8 cellular contexts compared by ENCODE assay signal in genomic region chr1:2174348-2175054, GRCh38. TPM values are rescaled to one million over a fixed set of nuclear protein-coding genes. Genes with fewer than 3 reads are reported as not detected.
DNase-seq lines count a peak whose midpoint lies in the region; ATAC-seq and TF ChIP-seq lines count a peak whose summit lies in the region.

No MANE protein-coding gene starts in this region.

- peak overlapping the region; percentile 11 for H3K56ac ChIP-seq in mesendoderm (ENCODE audit: low read length)

- H4K8ac ChIP-seq in mesendoderm (ENCODE audit: low read depth, low read length): no peak overlapping the region

- H3K79me2 ChIP-seq in mesendoderm (ENCODE audit: control insufficient read depth, insufficient read depth, low read length): no peaks in the 10 kb centered on the region

- WGBS in mesendoderm (ENCODE audit: extremely low coverage, insufficient coverage, low lambda C conversion rate): no CpG with 5 or more reads among the region's 31 CpGs

- no peak for ATAC-seq in HG02610 (IDR thresholded peaks at IDR 0.05; ENCODE audit: unreplicated experiment)

- H3K4ac ChIP-seq in mesendoderm (ENCODE audit: low read depth, low read length): no peak overlapping the region

- no peak for DNase-seq in GM06990 (ENCODE audit: extremely low read depth, insufficient read length)
- DNase-seq in NCI-H2029 treated with DMSO at 0.1 percent for 48 hours (lab: John Stamatoyannopoulos, UW): peak; percentile 1
- peak; percentile 60 for DNase-seq in activated CD4-positive, alpha-beta T cell treated with anti-CD3 and anti-CD28 coated beads for 48 hours
- peak; percentile 72 for DNase-seq in endothelial cell (ENCODE audit: low spot score)
- peak; percentile 85 for DNase-seq in mesendoderm
- DNase-seq in tibial artery: peak; percentile 64 to 80

- H4K5ac ChIP-seq in mesendoderm (ENCODE audit: low read length): no peak overlapping the region

- no peak overlapping the region for H3K23ac ChIP-seq in mesendoderm (ENCODE audit: low read length)

- H3K4me1 ChIP-seq in mesendoderm (ENCODE audit: control insufficient read depth, low read depth, low read length) (no peaks in the 10 kb centered on the region), tibial artery (peaks cover 0 to 12% (median 4%) of the 10 kb centered on the region in 4 donors)

- H3K27ac ChIP-seq in 22Rv1 (no peak overlapping the region), mesendoderm (ENCODE audit: low read depth, low read length) (no peak overlapping the region), tibial artery (no peak overlapping the region)

- peaks cover 12% of the 10 kb centered on the region for H3K27me3 Mint-ChIP-seq in endothelial cell (ENCODE audit: unreplicated experiment)

- intact Hi-C loops in tibial artery (cut with DNase I; ENCODE audit: low total_unique reads): no loop called here

- H3K9ac ChIP-seq in mesendoderm (ENCODE audit: low read length): no peak overlapping the region

- no peak overlapping the region for H2BK5ac ChIP-seq in mesendoderm (ENCODE audit: low read length)

- no peaks in the 10 kb centered on the region for H3K9me3 Mint-ChIP-seq in endothelial cell (ENCODE audit: unreplicated experiment)

- H3K36me3 Mint-ChIP-seq in endothelial cell (ENCODE audit: low read depth, unreplicated experiment): peaks cover 12% of the 10 kb centered on the region

- H3K9me3 ChIP-seq in tibial artery: no peaks in the 10 kb centered on the region

- no peak overlapping the region for H3K18ac ChIP-seq in mesendoderm (ENCODE audit: low read length)

- H3K27ac Mint-ChIP-seq in endothelial cell (ENCODE audit: unreplicated experiment): peak overlapping the region; percentile 37

- no peak overlapping the region for H2BK120ac ChIP-seq in mesendoderm (ENCODE audit: low read depth, low read length)

- no peaks in the 10 kb centered on the region for H3K79me1 ChIP-seq in mesendoderm (ENCODE audit: low read length)

- H3K4me2 ChIP-seq in mesendoderm (ENCODE audit: low read length): no peak overlapping the region

- H3K4me3 Mint-ChIP-seq in endothelial cell (ENCODE audit: unreplicated experiment): peak overlapping the region; percentile 37

- H3K4me3 ChIP-seq in GM06990 (replicated peaks; ENCODE audit: low read depth, low read length): no peak overlapping the region
- H3K4me3 ChIP-seq in mesendoderm (ENCODE audit: low read length): no peak overlapping the region
- peak overlapping the region; percentile 18 to 52 for H3K4me3 ChIP-seq in tibial artery

- H3K4me1 Mint-ChIP-seq in endothelial cell (ENCODE audit: unreplicated experiment): peaks cover 3% of the 10 kb centered on the region

- no peaks in the 10 kb centered on the region for H3K36me3 ChIP-seq in GM06990 (ENCODE audit: control insufficient read depth, insufficient read depth, low read length)
- H3K36me3 ChIP-seq in mesendoderm (ENCODE audit: control insufficient read depth, insufficient read depth, low read length): peaks cover 2% of the 10 kb centered on the region
- H3K36me3 ChIP-seq in tibial artery: peaks cover 0 to 4% (median 0%) of the 10 kb centered on the region in 3 donors

- TF ChIP-seq CTCF in 22Rv1 (IDR thresholded peaks at IDR 0.05) (peak; percentile 95), GM06990 (IDR thresholded peaks at IDR 0.05; ENCODE audit: insufficient read depth, low read length, poor library complexity, severe bottlenecking) (peak; percentile 92), endothelial cell (IDR thresholded peaks at IDR 0.05; ENCODE audit: unreplicated experiment) (peak; percentile 72), tibial artery (IDR thresholded peaks at IDR 0.05) (peak; percentile 86 to 92)

- H2BK15ac ChIP-seq in mesendoderm (replicated peaks; ENCODE audit: low read depth): no peak overlapping the region

- H3K27me3 ChIP-seq in GM06990 (replicated peaks; ENCODE audit: control insufficient read depth, insufficient read depth, low read length) (no peaks in the 10 kb centered on the region), mesendoderm (ENCODE audit: insufficient read depth, low read length, poor library complexity) (no peaks in the 10 kb centered on the region), tibial artery (peaks cover 0 to 44% of the 10 kb centered on the region in 2 donors)

- no peak overlapping the region for H2AK5ac ChIP-seq in mesendoderm (ENCODE audit: low read length)

RNA-seq across cellular contexts. Expression of gene FAAP20, which starts 20.1 kb away (rescaled TPM):
- 118 TPM for total RNA-seq in endothelial cell (ENCODE audit: unreplicated experiment)
- 85.8 TPM for polyA plus RNA-seq in mesendoderm (2013, experiment 1 of 2)
- 84.4 TPM for polyA plus RNA-seq in mesendoderm (2013, experiment 2 of 2)

RNA-seq across cellular contexts. Expression of gene SKI, which starts 53.6 kb away (rescaled TPM):
- 73.3 TPM for total RNA-seq in endothelial cell (ENCODE audit: unreplicated experiment)
- polyA plus RNA-seq in mesendoderm (2013, experiment 1 of 2): 48.1 TPM
- polyA plus RNA-seq in mesendoderm (2013, experiment 2 of 2): 51.1 TPM

Comparison
In these comparisons a context has a peak if more than half of its experiments do, and no peak if none do; other contexts are left out.
1. H3K4me3 ChIP-seq: peak in tibial artery (2 of 2); none in GM06990 (single experiment) and mesendoderm (single experiment).
2. Peak in every context shown above with its lines, with median percentiles within 50 percentile points of each other: CTCF ChIP-seq.